8 cellular contexts compared by ENCODE assay signal in genomic region chrX:77785746-77786548, GRCh38. TPM values are rescaled to one million over a fixed set of nuclear protein-coding genes. Genes with fewer than 3 reads are reported as not detected.
DNase-seq lines count a peak whose midpoint lies in the region; ATAC-seq and TF ChIP-seq lines count a peak whose summit lies in the region.

A gene with protein sequence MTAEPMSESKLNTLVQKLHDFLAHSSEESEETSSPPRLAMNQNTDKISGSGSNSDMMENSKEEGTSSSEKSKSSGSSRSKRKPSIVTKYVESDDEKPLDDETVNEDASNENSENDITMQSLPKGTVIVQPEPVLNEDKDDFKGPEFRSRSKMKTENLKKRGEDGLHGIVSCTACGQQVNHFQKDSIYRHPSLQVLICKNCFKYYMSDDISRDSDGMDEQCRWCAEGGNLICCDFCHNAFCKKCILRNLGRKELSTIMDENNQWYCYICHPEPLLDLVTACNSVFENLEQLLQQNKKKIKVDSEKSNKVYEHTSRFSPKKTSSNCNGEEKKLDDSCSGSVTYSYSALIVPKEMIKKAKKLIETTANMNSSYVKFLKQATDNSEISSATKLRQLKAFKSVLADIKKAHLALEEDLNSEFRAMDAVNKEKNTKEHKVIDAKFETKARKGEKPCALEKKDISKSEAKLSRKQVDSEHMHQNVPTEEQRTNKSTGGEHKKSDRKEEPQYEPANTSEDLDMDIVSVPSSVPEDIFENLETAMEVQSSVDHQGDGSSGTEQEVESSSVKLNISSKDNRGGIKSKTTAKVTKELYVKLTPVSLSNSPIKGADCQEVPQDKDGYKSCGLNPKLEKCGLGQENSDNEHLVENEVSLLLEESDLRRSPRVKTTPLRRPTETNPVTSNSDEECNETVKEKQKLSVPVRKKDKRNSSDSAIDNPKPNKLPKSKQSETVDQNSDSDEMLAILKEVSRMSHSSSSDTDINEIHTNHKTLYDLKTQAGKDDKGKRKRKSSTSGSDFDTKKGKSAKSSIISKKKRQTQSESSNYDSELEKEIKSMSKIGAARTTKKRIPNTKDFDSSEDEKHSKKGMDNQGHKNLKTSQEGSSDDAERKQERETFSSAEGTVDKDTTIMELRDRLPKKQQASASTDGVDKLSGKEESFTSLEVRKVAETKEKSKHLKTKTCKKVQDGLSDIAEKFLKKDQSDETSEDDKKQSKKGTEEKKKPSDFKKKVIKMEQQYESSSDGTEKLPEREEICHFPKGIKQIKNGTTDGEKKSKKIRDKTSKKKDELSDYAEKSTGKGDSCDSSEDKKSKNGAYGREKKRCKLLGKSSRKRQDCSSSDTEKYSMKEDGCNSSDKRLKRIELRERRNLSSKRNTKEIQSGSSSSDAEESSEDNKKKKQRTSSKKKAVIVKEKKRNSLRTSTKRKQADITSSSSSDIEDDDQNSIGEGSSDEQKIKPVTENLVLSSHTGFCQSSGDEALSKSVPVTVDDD (N-terminal part only) (minus strand): TSS chrX:77786216. CDS start chrX:77786001, 215 bp downstream.

- peak within 1 kb of the TSS; percentile 96 for H3K9ac ChIP-seq in BLaER1

- peak within 1 kb of the TSS; percentile 100 for H3K27ac Mint-ChIP-seq in activated CD8-positive, alpha-beta T cell treated with anti-CD3 and anti-CD28 coated beads for 36 hours

- H3K27ac ChIP-seq in BLaER1 (peak within 1 kb of the TSS; percentile 97), lower lobe of right lung (peak within 1 kb of the TSS; percentile 90)

- peak; percentile 93 for ATAC-seq in GM19324 (IDR thresholded peaks at IDR 0.05; ENCODE audit: low FRiP score, unreplicated experiment)
- peak; percentile 98 for ATAC-seq in HG03521 (IDR thresholded peaks at IDR 0.05; ENCODE audit: unreplicated experiment)
- peak; percentile 94 for ATAC-seq in activated CD8-positive, alpha-beta T cell treated with anti-CD3 and anti-CD28 coated beads for 36 hours
- ATAC-seq in lower lobe of right lung: peak; percentile 96 to 97

- H3K36me3 ChIP-seq in BLaER1 (no peaks in the 10 kb centered on the region; the same call in 1 of the 2 replicates), lower lobe of right lung (no peaks in the 10 kb centered on the region)

- H3K36me3 Mint-ChIP-seq in activated CD8-positive, alpha-beta T cell treated with anti-CD3 and anti-CD28 coated beads for 36 hours (ENCODE audit: low read depth): peaks cover 6% of the 10 kb centered on the region

- H3K9me3 ChIP-seq in BLaER1 (peaks cover 3% of the 10 kb centered on the region; the same call in 1 of the 2 replicates), lower lobe of right lung (no peaks in the 10 kb centered on the region)

- intact Hi-C loops in activated CD8-positive, alpha-beta T cell treated with anti-CD3 and anti-CD28 coated beads for 36 hours (cut with micrococcal nuclease): loop anchor here (10.0 kb wide), 2 partner anchors 71 to 109 kb away; partner anchors contain the start of genes COX7B and MAGT1
- intact Hi-C loops in lower lobe of right lung (cut with DNase I): no loop called here

- H3K4me1 Mint-ChIP-seq in activated CD8-positive, alpha-beta T cell treated with anti-CD3 and anti-CD28 coated beads for 36 hours (ENCODE audit: low read depth): peaks cover 26% of the 10 kb centered on the region

- CTCF ChIA-PET in activated CD8-positive, alpha-beta T cell treated with anti-CD3 and anti-CD28 coated beads for 36 hours (lab: Charles Lee): no interaction called here

- H3K4me3 ChIP-seq in BLaER1: peak within 1 kb of the TSS; percentile 72
- peak within 1 kb of the TSS; percentile 66 for H3K4me3 ChIP-seq in lower lobe of right lung

- peak within 1 kb of the TSS; percentile 75 for H3K4me2 ChIP-seq in BLaER1

- POLR2A ChIA-PET in activated CD8-positive, alpha-beta T cell treated with anti-CD3 and anti-CD28 coated beads for 36 hours (lab: Charles Lee): no interaction called here

- H3K9me3 Mint-ChIP-seq in activated CD8-positive, alpha-beta T cell treated with anti-CD3 and anti-CD28 coated beads for 36 hours: no peaks in the 10 kb centered on the region

- H4K20me1 ChIP-seq in BLaER1: peaks cover 42% of the 10 kb centered on the region

- H3K27me3 Mint-ChIP-seq in activated CD8-positive, alpha-beta T cell treated with anti-CD3 and anti-CD28 coated beads for 36 hours: no peaks in the 10 kb centered on the region

- H3K27me3 ChIP-seq in BLaER1 (peaks cover 16% of the 10 kb centered on the region; the same call in 1 of the 2 replicates), lower lobe of right lung (ENCODE audit: low read depth) (no peaks in the 10 kb centered on the region)

- H3K4me1 ChIP-seq in BLaER1 (peaks cover 7% of the 10 kb centered on the region; the same call in 1 of the 2 replicates), lower lobe of right lung (no peaks in the 10 kb centered on the region)

- H3K4me3 Mint-ChIP-seq in activated CD8-positive, alpha-beta T cell treated with anti-CD3 and anti-CD28 coated beads for 36 hours: peak within 1 kb of the TSS; percentile 95

- peak; percentile 69 for DNase-seq in NCI-H774 (lab: John Stamatoyannopoulos, UW)
- DNase-seq in activated CD8-positive, alpha-beta T cell treated with anti-CD3 and anti-CD28 coated beads for 36 hours: peak; percentile 82
- peak; percentile 67 for DNase-seq in effector CD4-positive, alpha-beta T cell
- peak; percentile 74 for DNase-seq in lower lobe of right lung
- DNase-seq in stimulated activated CD4-positive, alpha-beta T cell treated with anti-CD3 and anti-CD28 coated beads, TNF-alpha, amount 100 ng/mL, for 24 hours (ENCODE audit: low read depth in 3 of 3): peak; percentile 41 to 64 (median 44)

- TF ChIP-seq CTCF in activated CD8-positive, alpha-beta T cell treated with anti-CD3 and anti-CD28 coated beads for 36 hours (IDR thresholded peaks at IDR 0.05): no peak
- TF ChIP-seq CTCF in lower lobe of right lung (IDR thresholded peaks at IDR 0.05): no peak

RNA-seq across cellular contexts. Expression of the gene that starts here (rescaled TPM):
- 10 to 100 TPM; 51.6 to 60.9 TPM for total RNA-seq in activated CD8-positive, alpha-beta T cell treated with anti-CD3 and anti-CD28 coated beads for 36 hours
- 88.8 TPM for total RNA-seq in lower lobe of right lung

Comparison
In these comparisons a context has a peak if more than half of its experiments do, and no peak if none do; other contexts are left out.
1. Peak in every context shown above with its lines: DNase-seq, ATAC-seq, H3K4me3 ChIP-seq and H3K27ac ChIP-seq.